9 cellular contexts compared by ENCODE assay signal in genomic region chr13:97977982-97978381, GRCh38. TPM values are rescaled to one million over a fixed set of nuclear protein-coding genes. Genes with fewer than 3 reads are reported as not detected.
DNase-seq lines count a peak whose midpoint lies in the region; ATAC-seq, FAIRE-seq and TF ChIP-seq lines count a peak whose summit lies in the region.
"Had no signal": no experiment of that assay in that cellular context is flagged by ENCODE, and none has a peak within 500 bp of the region (broad histone marks: within the 10 kb centered on the region; RNA-seq: fewer than 3 reads in every experiment).

No MANE protein-coding gene starts in this region.

- POLR2A ChIA-PET in SK-N-SH (lab: Yijun Ruan, JAX) (no interaction called here), PC-9 (lab: Charles Lee; ENCODE audit: unreplicated experiment) (no interaction called here), endothelial cell of umbilical vein (lab: Charles Lee) (no interaction called here)

- no peaks in the 10 kb centered on the region for H3K9me1 ChIP-seq in endothelial cell of umbilical vein (replicated peaks; ENCODE audit: control insufficient read depth, extremely low read depth, insufficient read depth, low read length)

- H3K4me1 ChIP-seq in SK-N-SH (ENCODE audit: control insufficient read depth in 1 of 2, insufficient read depth in 2 of 2, low read depth in 1 of 2, low read length in 1 of 2) (peaks cover 16 to 22% of the 10 kb centered on the region in 2 experiments; a peak in 3 of 4 replicates), PC-9 (replicated peaks; ENCODE audit: insufficient read depth) (peaks cover 21% of the 10 kb centered on the region), endothelial cell of umbilical vein (ENCODE audit: control insufficient read depth, extremely low read depth, insufficient read depth, low read length) (peaks cover 33% of the 10 kb centered on the region), pancreas (peaks cover 0 to 25% (median 15%) of the 10 kb centered on the region in 3 donors), left lung (peaks cover 7 to 29% of the 10 kb centered on the region in 2 donors)

- H4K20me1 ChIP-seq in SK-N-SH (ENCODE audit: insufficient read depth) = peaks cover 28% of the 10 kb centered on the region
- peaks cover 34% of the 10 kb centered on the region for H4K20me1 ChIP-seq in PC-9 (ENCODE audit: insufficient read depth)
- H4K20me1 ChIP-seq in endothelial cell of umbilical vein (replicated peaks; ENCODE audit: control insufficient read depth, extremely low read depth, insufficient read depth, low read length) = peaks cover 7% of the 10 kb centered on the region

- no peak for DNase-seq in SK-N-SH
- DNase-seq in PC-9 = no peak
- DNase-seq in endothelial cell of umbilical vein (ENCODE audit: low read depth, low spot score) = no peak
- no peak for DNase-seq in pancreas
- no peak for DNase-seq in left lung
- DNase-seq: stimulated activated CD8-positive, alpha-beta memory T cell treated with anti-CD3 and anti-CD28 coated beads, Interleukin-4, amount 100 ng/mL, for 48 hours had no signal

- FAIRE-seq in endothelial cell of umbilical vein (lab: Jason Lieb, UNC) = peak; percentile 53
- no peak for FAIRE-seq in pancreas (lab: Jason Lieb, UNC)

- H3K9me2 ChIP-seq in SK-N-SH = no peaks in the 10 kb centered on the region
- H3K9me2 ChIP-seq in PC-9 (ENCODE audit: insufficient read depth) = no peaks in the 10 kb centered on the region

- H3K4me3 ChIP-seq in SK-N-SH (ENCODE audit: low read depth in 2 of 2, low read length in 1 of 2) (peak overlapping the region; percentile 59 to 81; a peak in 3 of 4 replicates), PC-9 (peak overlapping the region; percentile 92), endothelial cell of umbilical vein (replicated peaks in 1 of 3; ENCODE audit: insufficient read depth in 1 of 3, low read depth in 1 of 3, low read length in 3 of 3) (peak overlapping the region; percentile 66 to 91 (median 88)), pancreas (peak overlapping the region; percentile 42 to 88 (median 81)), left lung (peak overlapping the region in 1 of 2 donors; percentile 83)

- no TSS peak for BruUV-seq in PC-9 (replicated peaks; lab: Mats Ljungman, UMichigan)
- no TSS peak for BruUV-seq in endothelial cell of umbilical vein (replicated peaks; lab: Mats Ljungman, UMichigan)

- CTCF ChIA-PET in SK-N-SH (lab: Yijun Ruan, JAX) (interaction anchor here (1.2 kb wide), 1 partner anchor 16 kb away, joined by 3 read pairs; no protein-coding TSS in a partner anchor), PC-9 (lab: Charles Lee) (no interaction called here), endothelial cell of umbilical vein (lab: Charles Lee) (interaction anchor here (1.3 to 2.3 kb wide), 2 partner anchors 122 to 123 kb away, joined by 4 to 15 read pairs; no protein-coding TSS in a partner anchor)

- H3F3A ChIP-seq in SK-N-SH (replicated peaks; ENCODE audit: insufficient read depth) (peaks cover 15% of the 10 kb centered on the region), PC-9 (ENCODE audit: insufficient read depth, low read depth) (peaks cover 15% of the 10 kb centered on the region; the same call in 1 of the 2 replicates)

- no peak for TF ChIP-seq RAD21 in SK-N-SH (IDR thresholded peaks at IDR 0.05; ENCODE audit: low read length)

- no peak for TF ChIP-seq EP300 in SK-N-SH (IDR thresholded peaks at IDR 0.05; ENCODE audit: borderline replicate concordance in 1 of 2, low read depth in 1 of 2, low read length in 1 of 2)

- peak overlapping the region; percentile 86 for H3K4me2 ChIP-seq in SK-N-SH
- peak overlapping the region; percentile 91 for H3K4me2 ChIP-seq in PC-9
- H3K4me2 ChIP-seq in endothelial cell of umbilical vein (ENCODE audit: insufficient read depth, low read length) = peak overlapping the region; percentile 98

- ATAC-seq in SK-N-SH treated with all-trans-retinoic acid at 6 μM for 48 hours = no peak
- ATAC-seq in pancreas = no peak
- no peak for ATAC-seq in HG03039 (IDR thresholded peaks at IDR 0.05; ENCODE audit: unreplicated experiment)
- ATAC-seq in left lung = no peak
- ATAC-seq in GM21737 (IDR thresholded peaks at IDR 0.05; ENCODE audit: unreplicated experiment) = no peak

- H3K9me3 ChIP-seq in SK-N-SH (no peaks in the 10 kb centered on the region), PC-9 (ENCODE audit: insufficient read depth, low read depth) (no peaks in the 10 kb centered on the region), endothelial cell of umbilical vein (replicated peaks; ENCODE audit: control insufficient read depth, insufficient read depth, low read length) (no peaks in the 10 kb centered on the region), pancreas (no peaks in the 10 kb centered on the region), left lung (no peaks in the 10 kb centered on the region)

- intact Hi-C loops in PC-9 (cut with micrococcal nuclease; ENCODE audit: unreplicated experiment) (no loop called here), endothelial cell of umbilical vein (cut with micrococcal nuclease) (loop anchor here (2.0 to 5.0 kb wide), 3 partner anchors 56 to 545 kb away; no protein-coding TSS in a partner anchor), pancreas (cut with DNase I) (no loop called here), left lung (cut with DNase I) (no loop called here)

- H3K27me3 ChIP-seq in SK-N-SH (ENCODE audit: insufficient read depth) (no peaks in the 10 kb centered on the region), PC-9 (ENCODE audit: insufficient read depth, low read depth) (no peaks in the 10 kb centered on the region), endothelial cell of umbilical vein (ENCODE audit: control insufficient read depth in 2 of 2, insufficient read depth in 2 of 2, low read length in 2 of 2) (no peaks in the 10 kb centered on the region), pancreas (no peaks in the 10 kb centered on the region), left lung (no peaks in the 10 kb centered on the region)

- H2AFZ ChIP-seq in SK-N-SH (ENCODE audit: low read depth) = no peak overlapping the region
- no peak overlapping the region for H2AFZ ChIP-seq in PC-9
- no peak overlapping the region for H2AFZ ChIP-seq in endothelial cell of umbilical vein (ENCODE audit: low read depth, low read length)

- dilution Hi-C loops in endothelial cell of umbilical vein (cut with MboI; ENCODE audit: extremely low pct_ligation_motif_present, low sequenced_read_pairs) = no loop called here

- H3K36me3 ChIP-seq in SK-N-SH (replicated peaks in 1 of 2; ENCODE audit: control insufficient read depth in 1 of 2, insufficient read depth in 2 of 2, low read length in 1 of 2) = peaks cover 6 to 19% of the 10 kb centered on the region in 2 experiments
- H3K36me3 ChIP-seq in PC-9 (ENCODE audit: low read depth) = peaks cover 12% of the 10 kb centered on the region
- H3K36me3 ChIP-seq in endothelial cell of umbilical vein (ENCODE audit: control insufficient read depth in 2 of 2, extremely low read depth in 1 of 2, insufficient read depth in 2 of 2, low read length in 2 of 2) = no peaks in the 10 kb centered on the region
- peaks cover 0 to 4% (median 0%) of the 10 kb centered on the region in 3 donors for H3K36me3 ChIP-seq in pancreas
- peaks cover 0 to 6% of the 10 kb centered on the region in 2 donors for H3K36me3 ChIP-seq in left lung

- peaks cover 62% of the 10 kb centered on the region for H3K79me2 ChIP-seq in SK-N-SH (ENCODE audit: insufficient read depth)
- peaks cover 62% of the 10 kb centered on the region for H3K79me2 ChIP-seq in PC-9 (ENCODE audit: low read depth)
- peaks cover 63% of the 10 kb centered on the region for H3K79me2 ChIP-seq in endothelial cell of umbilical vein (ENCODE audit: control insufficient read depth, insufficient read depth, low read length)

- 67% methylated on average over 7 of the region's 7 CpGs for WGBS in SK-N-SH (ENCODE audit: low lambda C conversion rate)
- 35% methylated on average over 7 of the region's 7 CpGs for WGBS in pancreas, 2 donors

- H3K27ac ChIP-seq in SK-N-SH (ENCODE audit: low read depth in 2 of 2, low read length in 1 of 2) (peak overlapping the region in 1 of 2 experiments; percentile 75; a peak in 2 of 4 replicates), PC-9 (no peak overlapping the region), endothelial cell of umbilical vein (ENCODE audit: insufficient read depth, low read depth, low read length) (no peak overlapping the region), pancreas (no peak overlapping the region), left lung (no peak overlapping the region)

- TF ChIP-seq CTCF in SK-N-SH (IDR thresholded peaks at IDR 0.05) (no peak), PC-9 (conservative IDR thresholded peaks at IDR 0.05) (no peak), endothelial cell of umbilical vein (IDR thresholded peaks at IDR 0.05; ENCODE audit: extremely low read depth in 1 of 2, insufficient read depth in 1 of 2, low read depth in 1 of 2, low read length in 2 of 2) (no peak), pancreas (IDR thresholded peaks at IDR 0.05) (no peak), left lung (IDR thresholded peaks at IDR 0.05) (no peak)

- no peak for TF ChIP-seq POLR2A in endothelial cell of umbilical vein (IDR thresholded peaks at IDR 0.05; ENCODE audit: low read depth, low read length)

- H3K9ac ChIP-seq in SK-N-SH (peak overlapping the region; percentile 85; the same call in 1 of the 2 replicates), endothelial cell of umbilical vein (replicated peaks; ENCODE audit: extremely low read depth, insufficient read depth, low read length) (peak overlapping the region; percentile 81)

TF ChIP-seq in SK-N-SH, 30 proteins besides CTCF, POLR2A, EP300 and RAD21 (continues in another document):
- TF ChIP-seq TEAD4 (IDR thresholded peaks at IDR 0.05; ENCODE audit: borderline replicate concordance, insufficient read depth) = no peak

TF ChIP-seq in SK-N-SH treated with all-trans-retinoic acid at 6 μM for 48 hours, 23 proteins besides CTCF, POLR2A, EP300 and RAD21 (continues in another document):
- no peak for TF ChIP-seq ESRRG (CRISPR knock-in tag; IDR thresholded peaks at IDR 0.05)

RNA-seq across cellular contexts. Expression of gene IPO5, which starts 24.5 kb away (rescaled TPM):
- 77.1 and 91.8 TPM in 2 replicates for polyA plus RNA-seq in SK-N-SH (2012; rRNA removed)
- polyA plus RNA-seq in SK-N-SH (2012; cell fraction: cytosol; rRNA removed) = 94.2 and 97.4 TPM in 2 replicates
- polyA plus RNA-seq in SK-N-SH (2012; cell fraction: nucleus; rRNA removed) = 62.2 and 136 TPM in 2 replicates
- 98.8 and 126 TPM in 2 replicates for total RNA-seq in PC-9 (2021)
- 159 and 183 TPM in 2 replicates for total RNA-seq in endothelial cell of umbilical vein
- 39.9 and 50.4 TPM in 2 replicates for polyA plus RNA-seq in endothelial cell of umbilical vein
- polyA plus RNA-seq in endothelial cell of umbilical vein (2011; cell fraction: cytosol; rRNA removed) = 74.4 and 83.0 TPM in 2 replicates
- 91.5 and 115 TPM in 2 replicates for polyA plus RNA-seq in endothelial cell of umbilical vein (2011; cell fraction: nucleus; rRNA removed)
- 134 and 154 TPM in 2 replicates for polyA plus RNA-seq in endothelial cell of umbilical vein (2012)
- 137 and 142 TPM in 2 replicates for polyA minus RNA-seq in endothelial cell of umbilical vein
- polyA minus RNA-seq in endothelial cell of umbilical vein (2011; cell fraction: cytosol; rRNA and poly(A)+ RNA removed) = 215 TPM
- polyA minus RNA-seq in endothelial cell of umbilical vein (2011; cell fraction: nucleus; rRNA and poly(A)+ RNA removed) = 68.0 and 111 TPM in 2 replicates
- total RNA-seq in pancreas = 100 to 1,000 TPM in 4 of 6 donors, 10 to 100 TPM in 2; 80.4 to 140 (median 105) TPM
- polyA plus RNA-seq in pancreas = 10 to 100 TPM; 32.6 to 35.8 TPM
- total RNA-seq in left lung = 100 to 1,000 TPM in 1 of 2 donors, 10 to 100 TPM in 1; 74.5 to 105 TPM
